ENCODE assay signal across 1 cellular context in the genomic region with DNA sequence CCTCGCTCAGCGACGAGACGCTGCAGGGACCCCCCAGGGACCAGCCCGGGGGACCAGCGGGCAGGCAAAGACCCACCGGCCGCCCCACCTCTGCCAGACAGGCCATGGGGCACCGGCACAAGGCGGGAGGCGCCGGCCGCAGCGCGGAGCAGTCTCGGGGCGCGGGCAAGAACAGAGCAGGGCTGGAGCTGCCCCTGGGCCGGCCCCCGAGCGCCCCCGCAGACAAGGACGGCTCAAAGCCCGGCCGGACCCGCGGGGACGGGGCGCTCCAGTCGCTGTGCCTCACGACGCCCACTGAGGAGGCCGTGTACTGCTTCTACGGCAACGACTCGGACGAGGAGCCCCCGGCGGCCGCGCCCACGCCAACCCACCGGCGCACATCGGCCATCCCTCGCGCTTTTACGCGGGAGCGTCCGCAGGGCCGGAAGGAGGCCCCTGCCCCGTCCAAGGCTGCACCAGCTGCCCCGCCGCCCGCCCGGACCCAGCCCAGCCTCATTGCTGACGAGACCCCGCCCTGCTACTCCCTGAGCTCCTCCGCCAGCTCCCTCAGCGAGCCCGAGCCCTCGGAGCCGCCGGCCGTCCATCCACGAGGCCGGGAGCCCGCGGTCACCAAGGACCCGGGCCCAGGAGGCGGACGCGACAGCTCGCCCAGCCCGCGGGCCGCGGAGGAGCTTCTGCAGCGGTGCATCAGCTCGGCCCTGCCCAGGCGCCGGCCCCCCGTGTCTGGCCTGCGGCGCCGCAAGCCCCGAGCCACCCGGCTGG.
TF ChIP-seq lines count a peak whose summit lies in the region.

No MANE protein-coding gene starts in this region.

TF ChIP-seq in GM12891, 5 proteins besides CTCF, POLR2A, EP300 and RAD21 (continued from another document):
- TF ChIP-seq PAX5 (IDR thresholded peaks at IDR 0.05; ENCODE audit: insufficient read depth, low read length, severe bottlenecking) (no peak), POLR2AphosphoS5 (IDR thresholded peaks at IDR 0.05; ENCODE audit: low read depth, low read length) (no peak), POU2F2 (IDR thresholded peaks at IDR 0.05; ENCODE audit: low read depth, low read length) (no peak)
